8 cellular contexts compared by ENCODE assay signal in the genomic region with DNA sequence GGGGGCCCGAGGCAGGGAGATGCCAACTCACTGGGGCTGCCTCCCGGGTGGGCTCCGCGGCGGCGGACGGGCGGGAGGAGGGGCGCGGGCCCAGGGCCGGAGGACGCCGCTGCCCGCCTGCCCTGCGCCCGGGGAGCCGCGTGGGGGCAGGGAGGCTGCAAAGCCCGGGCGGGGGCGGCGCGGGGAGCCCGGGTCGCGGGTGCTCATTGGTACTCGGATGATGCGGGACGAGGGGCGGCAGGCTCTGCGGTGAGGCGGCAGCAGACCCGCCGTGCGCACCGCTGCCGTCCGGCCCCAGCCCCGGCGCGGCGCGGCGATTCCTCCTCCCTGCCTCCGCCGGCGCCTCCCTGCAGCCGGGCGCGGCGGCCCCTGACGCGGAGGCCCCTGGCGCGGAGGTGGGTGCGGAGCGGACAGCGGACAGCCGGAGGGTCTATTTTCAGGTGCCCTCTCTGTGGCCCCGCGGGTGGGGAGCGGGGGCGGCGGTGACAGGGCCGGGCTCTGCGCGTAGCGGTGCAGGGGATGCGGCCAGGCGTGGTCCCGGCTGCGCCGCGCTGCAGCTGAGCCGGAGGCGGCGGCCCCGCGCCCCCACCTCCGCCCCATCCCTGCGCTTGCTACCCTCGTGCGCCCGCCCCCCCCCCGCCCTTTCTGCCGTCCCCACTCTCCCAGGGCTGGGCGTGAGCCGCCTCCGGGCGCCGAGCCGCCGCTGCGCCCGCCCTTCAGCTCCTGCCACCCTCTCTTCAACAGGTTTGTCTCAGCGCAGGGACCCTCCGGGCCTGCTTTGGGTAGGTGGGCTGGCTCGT. TPM values are rescaled to one million over a fixed set of nuclear protein-coding genes. Genes with fewer than 3 reads are reported as not detected.
DNase-seq lines count a peak whose midpoint lies in the region; ATAC-seq and TF ChIP-seq lines count a peak whose summit lies in the region.

No MANE protein-coding gene starts in this region.

- H3K27ac ChIP-seq in BLaER1 treated with 17β-estradiol and CSF1 and Interleukin-3, amounts not matched to agents 10 nM and 100 nM = no peak overlapping the region
- H3K27ac ChIP-seq in KOPT-K1 (ENCODE audit: low read depth, low read length, poor library complexity, severe bottlenecking) = peak overlapping the region; percentile 52

- POLR2A ChIA-PET in activated B cell treated with CpG ODN at 0.5 μM for 24 hours (lab: Charles Lee) = interaction anchor here (0.5 kb wide), 1 partner anchor 14 kb away, joined by 3 read pairs; no protein-coding TSS in a partner anchor

- H3K9me3 Mint-ChIP-seq in activated B cell treated with CpG ODN at 0.5 μM for 24 hours = no peaks in the 10 kb centered on the region

- ATAC-seq in GM19324 (IDR thresholded peaks at IDR 0.05; ENCODE audit: low FRiP score, unreplicated experiment) (peak; percentile 44), activated B cell treated with CpG ODN at 0.5 μM for 24 hours (ENCODE audit: low read depth) (peak; percentile 49), esophagus mucosa (peak; percentile 39), HG03469 (IDR thresholded peaks at IDR 0.05; ENCODE audit: unreplicated experiment) (no peak), GM21717 (IDR thresholded peaks at IDR 0.05; ENCODE audit: unreplicated experiment) (no peak)

- H3K4me1 ChIP-seq in BLaER1 treated with 17β-estradiol and CSF1 and Interleukin-3, amounts not matched to agents 10 nM and 100 nM = peaks cover 11 to 20% (median 17%) of the 10 kb centered on the region in 10 experiments

- peak overlapping the region; percentile 90 to 99 (median 97) for H3K4me2 ChIP-seq in BLaER1 treated with 17β-estradiol and CSF1 and Interleukin-3, amounts not matched to agents 10 nM and 100 nM

- peak overlapping the region in 9 of 11 experiments; percentile 24 to 73 (median 61); a peak in 15 of 22 replicates for H3K9ac ChIP-seq in BLaER1 treated with 17β-estradiol and CSF1 and Interleukin-3, amounts not matched to agents 10 nM and 100 nM

- TF ChIP-seq CTCF in activated B cell treated with CpG ODN at 0.5 μM for 24 hours (IDR thresholded peaks at IDR 0.05) = no peak

- H3K4me3 Mint-ChIP-seq in activated B cell treated with CpG ODN at 0.5 μM for 24 hours = peak overlapping the region; percentile 86

- intact Hi-C loops in activated B cell treated with CpG ODN at 0.5 μM for 24 hours (cut with micrococcal nuclease) = loop anchor here (5.0 kb wide), 1 partner anchor 124 kb away; a partner anchor contains a TSS

- H4K20me1 ChIP-seq in BLaER1 treated with 17β-estradiol and CSF1 and Interleukin-3, amounts not matched to agents 10 nM and 100 nM = peaks cover 0 to 27% (median 10%) of the 10 kb centered on the region in 11 experiments; a peak in 11 of 22 replicates

- H3K4me3 ChIP-seq in BLaER1 treated with 17β-estradiol and CSF1 and Interleukin-3, amounts not matched to agents 10 nM and 100 nM = peak overlapping the region; percentile 65 to 79 (median 72)

- no peak overlapping the region for H3K27ac Mint-ChIP-seq in activated B cell treated with CpG ODN at 0.5 μM for 24 hours

- no peaks in the 10 kb centered on the region for H3K36me3 Mint-ChIP-seq in activated B cell treated with CpG ODN at 0.5 μM for 24 hours (ENCODE audit: low read depth)

- peaks cover 71 to 85% (median 76%) of the 10 kb centered on the region in 11 experiments for H3K27me3 ChIP-seq in BLaER1 treated with 17β-estradiol and CSF1 and Interleukin-3, amounts not matched to agents 10 nM and 100 nM

- H3K36me3 ChIP-seq in BLaER1 treated with 17β-estradiol and CSF1 and Interleukin-3, amounts not matched to agents 10 nM and 100 nM = no peaks in the 10 kb centered on the region
- H3K36me3 ChIP-seq in KOPT-K1 (ENCODE audit: insufficient read depth, low read length) = no peaks in the 10 kb centered on the region

- CTCF ChIA-PET in activated B cell treated with CpG ODN at 0.5 μM for 24 hours (lab: Charles Lee) = no interaction called here

- DNase-seq in activated B cell treated with CpG ODN at 0.5 μM for 24 hours (peak; percentile 37), myocyte (ENCODE audit: low read depth) (peak; percentile 68)

- peaks cover 37% of the 10 kb centered on the region for H3K27me3 Mint-ChIP-seq in activated B cell treated with CpG ODN at 0.5 μM for 24 hours

- H3K9me3 ChIP-seq in BLaER1 treated with 17β-estradiol and CSF1 and Interleukin-3, amounts not matched to agents 10 nM and 100 nM (replicated peaks in 1 of 11) = no peaks in the 10 kb centered on the region
- no peaks in the 10 kb centered on the region for H3K9me3 ChIP-seq in KOPT-K1 (ENCODE audit: insufficient read depth, low read length, poor library complexity, severe bottlenecking)

- H3K4me1 Mint-ChIP-seq in activated B cell treated with CpG ODN at 0.5 μM for 24 hours = peaks cover 17% of the 10 kb centered on the region

RNA-seq across cellular contexts. Expression of gene SPTBN1, which starts 0.6 kb away (rescaled TPM):
- 82.9 and 83.2 TPM in 2 replicates for total RNA-seq in activated B cell treated with CpG ODN at 0.5 μM for 24 hours
- total RNA-seq in esophagus mucosa = 77.2 TPM
- total RNA-seq in myocyte = 277 and 308 TPM in 2 replicates
- polyA plus RNA-seq in myocyte (2012) = 222 TPM

Comparison
In these comparisons a context has a peak if more than half of its experiments do, and no peak if none do; other contexts are left out.
1. ATAC-seq: peak in GM19324 (single experiment), activated B cell treated with CpG ODN at 0.5 μM for 24 hours (single experiment) and esophagus mucosa (single experiment); none in HG03469 (single experiment) and GM21717 (single experiment).